17 cellular contexts compared by ENCODE assay signal in the genomic region with DNA sequence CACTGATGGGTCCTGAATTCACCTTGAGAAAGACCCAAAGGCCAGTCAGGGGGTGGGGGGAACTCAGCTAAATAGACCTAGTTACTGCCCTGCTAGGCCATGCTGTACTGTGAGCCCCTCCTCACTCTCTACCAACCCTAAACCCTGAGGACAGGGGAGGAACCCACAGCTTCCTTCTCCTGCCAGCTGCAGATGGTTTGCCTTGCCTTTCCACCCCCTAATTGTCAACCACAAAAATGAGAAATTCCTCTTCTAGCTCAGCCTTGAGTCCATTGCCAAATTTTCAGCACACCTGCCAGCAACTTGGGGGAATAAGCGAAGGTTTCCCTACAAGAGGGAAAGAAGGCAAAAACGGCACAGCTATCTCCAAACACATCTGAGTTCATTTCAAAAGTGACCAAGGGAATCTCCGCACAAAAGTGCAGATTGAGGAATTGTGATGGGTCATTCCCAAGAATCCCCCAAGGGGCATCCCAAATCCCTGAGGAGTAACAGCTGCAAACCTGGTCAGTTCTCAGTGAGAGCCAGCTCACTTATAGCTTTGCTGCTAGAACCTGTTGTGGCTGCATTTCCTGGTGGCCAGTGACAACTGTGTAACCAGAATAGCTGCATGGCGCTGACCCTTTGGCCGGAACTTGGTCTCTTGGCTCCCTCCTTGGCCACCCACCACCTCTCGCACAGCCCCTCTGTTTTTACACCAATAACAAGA. TPM values are rescaled to one million over a fixed set of nuclear protein-coding genes. Genes with fewer than 3 reads are reported as not detected.
A peak's percentile ranks its signal among the peaks of the same experiment; 100 is the strongest.
DNase-seq lines count a peak whose midpoint lies in the region; ATAC-seq and TF ChIP-seq lines count a peak whose summit lies in the region.
"Had no signal": no experiment of that assay in that cellular context is flagged by ENCODE, and none has a peak within 500 bp of the region (broad histone marks: within the 10 kb centered on the region; RNA-seq: fewer than 3 reads in every experiment).

No MANE protein-coding gene starts in this region.

- no peak overlapping the region; the same call in 1 of the 2 replicates for H3K4me3 ChIP-seq in BLaER1
- no peak overlapping the region for H3K4me3 ChIP-seq in right lobe of liver

- H3K27ac ChIP-seq in BLaER1 = peak overlapping the region; percentile 79
- H3K27ac ChIP-seq in right lobe of liver = peak overlapping the region in 2 of 3 donors; percentile 86 to 94
- H3K27ac ChIP-seq: epithelial cell of prostate had no signal

- H4K20me1 ChIP-seq in BLaER1 = peaks cover 47% of the 10 kb centered on the region

- no peak for ATAC-seq in right lobe of liver
- ATAC-seq in HG03439 (IDR thresholded peaks at IDR 0.05; ENCODE audit: unreplicated experiment) = no peak
- ATAC-seq: CD8-positive, alpha-beta T cell; HCT116 had no signal

- peak; percentile 43 for DNase-seq in CMK (ENCODE audit: low read depth)
- DNase-seq in NOMO-1 treated with DMSO at 0.1 percent for 48 hours (lab: John Stamatoyannopoulos, UW; ENCODE audit: unreplicated experiment) = peak; percentile 43
- no peak for DNase-seq in right lobe of liver
- no peak for DNase-seq in COLO668 (lab: John Stamatoyannopoulos, UW; ENCODE audit: unreplicated experiment)
- no peak for DNase-seq in activated CD8-positive, alpha-beta memory T cell treated with anti-CD3 and anti-CD28 coated beads for 24 hours
- DNase-seq: amniotic stem cell; CD8-positive, alpha-beta T cell; immature natural killer cell; NCI-H1436; NCI-H2227 treated with DMSO at 0.1 percent for 48 hours; occipital lobe; OCI-M1; stimulated activated CD4-positive, alpha-beta T cell treated with anti-CD3 and anti-CD28 coated beads, Interleukin-4, amount 100 ng/mL, for 24 hours had no signal

- H3K9me3 ChIP-seq in BLaER1 (no peaks in the 10 kb centered on the region), right lobe of liver (no peaks in the 10 kb centered on the region)

- peaks cover 88% of the 10 kb centered on the region for H3K4me1 ChIP-seq in BLaER1
- peaks cover 0 to 72% (median 19%) of the 10 kb centered on the region in 4 donors for H3K4me1 ChIP-seq in right lobe of liver

- 71% methylated on average over 6 of the region's 6 CpGs for WGBS in right lobe of liver (ENCODE audit: insufficient coverage, low coverage, low lambda C conversion rate, missing lambda C conversion rate)

- no peak for TF ChIP-seq POLR2A in right lobe of liver (IDR thresholded peaks at IDR 0.05)

- intact Hi-C loops in right lobe of liver (cut with DNase I) = no loop called here

- H3K27me3 ChIP-seq in BLaER1 (no peaks in the 10 kb centered on the region), right lobe of liver (no peaks in the 10 kb centered on the region)

- peak overlapping the region; percentile 72 for H3K4me2 ChIP-seq in BLaER1

- peak overlapping the region; percentile 65; the same call in 1 of the 2 replicates for H3K9ac ChIP-seq in BLaER1

- no peak for TF ChIP-seq CTCF in right lobe of liver (IDR thresholded peaks at IDR 0.05)

- H3K36me3 ChIP-seq in BLaER1 (peaks cover 71% of the 10 kb centered on the region), right lobe of liver (peaks cover 0 to 23% (median 17%) of the 10 kb centered on the region in 4 donors)

RNA-seq across cellular contexts. Expression of gene TTC36, which starts 2.4 kb away (rescaled TPM):
- 10 to 100 TPM; 21.5 to 88.3 (median 50.6) TPM for total RNA-seq in right lobe of liver

RNA-seq across cellular contexts. Expression of gene TMEM25, which starts 6.1 kb away (rescaled TPM):
- 10 to 100 TPM in 5 of 6 experiments, 1 to 10 TPM in 1; 9.2 to 31.0 (median 23.5) TPM for total RNA-seq in right lobe of liver

RNA-seq across cellular contexts. Expression of gene IFT46, which starts 40.8 kb away (rescaled TPM):
- 1 to 10 TPM; 4.0 to 6.4 (median 5.2) TPM for total RNA-seq in right lobe of liver

RNA-seq across cellular contexts. Expression of gene ARCN1, which starts 47.3 kb away (rescaled TPM):
- total RNA-seq in right lobe of liver = 10 to 100 TPM; 58.3 to 91.7 (median 75.8) TPM

Comparison
In these comparisons a context has a peak if more than half of its experiments do, and no peak if none do; other contexts are left out.
1. DNase-seq: peak in CMK (single experiment) and NOMO-1 treated with DMSO at 0.1 percent for 48 hours (single experiment); none in right lobe of liver (0 of 3), COLO668 (single experiment) and activated CD8-positive, alpha-beta memory T cell treated with anti-CD3 and anti-CD28 coated beads for 24 hours (single experiment).